12 cellular contexts compared by ENCODE assay signal in the genomic region with DNA sequence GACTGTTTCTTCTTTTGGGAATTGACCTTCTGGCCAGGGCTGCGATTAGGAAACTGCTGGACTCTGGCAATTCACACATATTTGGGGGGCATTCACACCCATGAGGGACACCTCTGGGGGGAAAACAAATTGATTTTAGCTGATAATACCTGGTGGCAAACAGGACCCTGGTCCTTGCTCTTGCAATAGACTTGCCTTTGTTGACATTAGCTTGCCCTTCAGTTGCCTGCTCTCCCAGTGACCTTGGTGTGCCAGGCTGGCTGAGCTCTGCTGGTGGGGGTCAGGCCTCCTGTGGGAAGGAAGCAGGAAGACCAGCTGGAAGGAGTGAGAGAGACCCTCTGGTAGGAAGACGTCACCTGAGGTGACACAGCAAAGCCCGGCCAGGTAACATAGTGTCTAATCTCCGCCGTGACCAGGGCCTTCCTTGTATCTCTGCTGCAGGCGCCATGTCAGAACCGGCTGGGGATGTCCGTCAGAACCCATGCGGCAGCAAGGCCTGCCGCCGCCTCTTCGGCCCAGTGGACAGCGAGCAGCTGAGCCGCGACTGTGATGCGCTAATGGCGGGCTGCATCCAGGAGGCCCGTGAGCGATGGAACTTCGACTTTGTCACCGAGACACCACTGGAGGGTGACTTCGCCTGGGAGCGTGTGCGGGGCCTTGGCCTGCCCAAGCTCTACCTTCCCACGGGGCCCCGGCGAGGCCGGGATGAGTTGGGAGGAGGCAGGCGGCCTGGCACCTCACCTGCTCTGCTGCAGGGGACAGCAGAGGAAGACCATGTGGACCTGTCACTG. TPM values are rescaled to one million over a fixed set of nuclear protein-coding genes. Genes with fewer than 3 reads are reported as not detected.
DNase-seq lines count a peak whose midpoint lies in the region; ATAC-seq and TF ChIP-seq lines count a peak whose summit lies in the region.
"Had no signal": no experiment of that assay in that cellular context is flagged by ENCODE, and none has a peak within 500 bp of the region (broad histone marks: within the 10 kb centered on the region; RNA-seq: fewer than 3 reads in every experiment).

No MANE protein-coding gene starts in this region.

- intact Hi-C loops in left ventricle myocardium inferior (cut with micrococcal nuclease) (loop anchor here (5.0 to 10.0 kb wide), 2 partner anchors 57 to 71 kb away; no protein-coding TSS in a partner anchor), Right ventricle myocardium inferior (cut with DNase I) (loop anchor here (5.0 kb wide), 2 partner anchors 137 to 242 kb away; a partner anchor contains a TSS)

- H3K36me3 ChIP-seq in left ventricle myocardium inferior: peaks cover 55% of the 10 kb centered on the region

- DNase-seq in left ventricle myocardium inferior (no peak), Right ventricle myocardium inferior (ENCODE audit: missing footprints) (no peak), left lobe of liver (ENCODE audit: low spot score) (peak; percentile 79), C1 segment of cervical spinal cord (lab: John Stamatoyannopoulos, UW) (no peak), GM19240 (ENCODE audit: insufficient read length, low spot score) (no peak)
- DNase-seq: midbrain, NCI-H345 had no signal

- no peaks in the 10 kb centered on the region for H3K27me3 ChIP-seq in left ventricle myocardium inferior (ENCODE audit: low read depth)

- TF ChIP-seq CTCF in left ventricle myocardium inferior (IDR thresholded peaks at IDR 0.05; ENCODE audit: borderline replicate concordance) (no peak), VCaP (conservative IDR thresholded peaks at IDR 0.05) (no peak)

- ATAC-seq in Right ventricle myocardium inferior: no peak
- peak; percentile 38 for ATAC-seq in left lobe of liver
- ATAC-seq in HG03354 (IDR thresholded peaks at IDR 0.05; ENCODE audit: poor library complexity, severe bottlenecking, unreplicated experiment): no peak
- no peak for ATAC-seq in HG03457 (IDR thresholded peaks at IDR 0.05; ENCODE audit: unreplicated experiment)

- H3K27ac ChIP-seq in left ventricle myocardium inferior (replicated peaks): peak overlapping the region; percentile 58
- peak overlapping the region; percentile 76 for H3K27ac ChIP-seq in VCaP
- H3K27ac ChIP-seq: SK-N-MC had no signal

- no peaks in the 10 kb centered on the region for H3K9me3 ChIP-seq in left ventricle myocardium inferior (replicated peaks)

- H3K4me1 ChIP-seq in left ventricle myocardium inferior: peaks cover 68% of the 10 kb centered on the region

- no peak overlapping the region for H3K4me3 ChIP-seq in left ventricle myocardium inferior
- H3K4me3 ChIP-seq: SK-N-MC had no signal

RNA-seq across cellular contexts. Expression of a gene that starts 5.3 kb away (rescaled TPM):
- total RNA-seq in left ventricle myocardium inferior: 67.2 TPM
- total RNA-seq in Right ventricle myocardium inferior: 63.8 TPM
- 32.6 TPM for total RNA-seq in left lobe of liver

RNA-seq across cellular contexts. Expression of a gene that starts 13.8 kb away (rescaled TPM):
- total RNA-seq in left ventricle myocardium inferior: 0.05 TPM
- total RNA-seq in Right ventricle myocardium inferior: 0.08 TPM
- total RNA-seq in left lobe of liver: 0.08 TPM
- total RNA-seq: cerebellum had no signal
